30 cellular contexts compared by ENCODE assay signal in the genomic region with DNA sequence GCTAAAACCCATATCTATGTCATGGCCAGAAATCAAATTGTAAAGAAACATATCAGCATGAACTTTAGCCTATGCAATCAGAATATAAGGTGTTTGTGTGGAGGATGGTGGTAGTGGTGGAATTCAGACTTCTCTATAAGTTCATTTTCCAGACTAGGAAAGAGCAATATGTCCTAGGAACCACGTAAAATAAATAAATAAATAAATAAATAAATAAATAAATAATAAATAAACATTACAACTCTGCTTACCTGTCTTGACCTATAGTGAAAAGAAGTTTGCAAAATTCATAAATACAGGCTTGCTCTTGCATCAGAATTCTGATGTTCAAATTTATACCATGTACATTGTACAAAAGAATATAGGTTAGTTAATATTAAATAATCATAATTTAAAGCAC.
"Had no signal": no experiment of that assay in that cellular context is flagged by ENCODE, and none has a peak within 500 bp of the region (broad histone marks: within the 10 kb centered on the region; RNA-seq: fewer than 3 reads in every experiment).

No MANE protein-coding gene starts in this region.

- H3K4me3 ChIP-seq: left lung, lower lobe of right lung, mucosa of descending colon, pancreas, prostate gland, stomach, testis, thyroid gland, transverse colon, upper lobe of left lung, vagina had no signal

- H3K4me1 Mint-ChIP-seq: immature natural killer cell; naive thymus-derived CD8-positive, alpha-beta T cell; nephron; neural crest cell; stimulated activated naive B cell treated with anti-CD40 and anti-IgM and Interleukin-4, amounts not matched to agents 10 μg/mL and 1 μg/mL and 100 μg/mL, for 72 hours had no signal

- H3K27me3 ChIP-seq: left lung, pancreas, stomach, testis, thyroid gland, transverse colon, upper lobe of left lung, vagina had no signal

- H3K4me1 ChIP-seq: left lung, lower lobe of right lung, pancreas, prostate gland, stomach, testis, thyroid gland, transverse colon, upper lobe of left lung, vagina had no signal

- H3K36me3 Mint-ChIP-seq: immature natural killer cell; naive thymus-derived CD8-positive, alpha-beta T cell; stimulated activated naive B cell treated with anti-CD40 and anti-IgM and Interleukin-4, amounts not matched to agents 10 μg/mL and 1 μg/mL and 100 μg/mL, for 72 hours had no signal

- H3K9me3 ChIP-seq: lower lobe of right lung, mucosa of descending colon, pancreas, prostate gland, stomach, testis, thyroid gland, transverse colon, upper lobe of left lung, vagina had no signal

- H3K27ac Mint-ChIP-seq: immature natural killer cell; naive thymus-derived CD8-positive, alpha-beta T cell; nephron; stimulated activated naive B cell treated with anti-CD40 and anti-IgM and Interleukin-4, amounts not matched to agents 10 μg/mL and 1 μg/mL and 100 μg/mL, for 72 hours had no signal

- H3K27ac ChIP-seq: left lung, lower lobe of right lung, pancreas, prostate gland, stomach, testis, thyroid gland, transverse colon, upper lobe of left lung, vagina had no signal

- ATAC-seq: left colon; left lung; lower lobe of right lung; mucosa of descending colon; naive thymus-derived CD8-positive, alpha-beta T cell; pancreas; right cardiac atrium; sciatic nerve; stimulated activated naive B cell treated with anti-CD40 and anti-IgM and Interleukin-4, amounts not matched to agents 10 μg/mL and 1 μg/mL and 100 μg/mL, for 72 hours; stimulated activated naive CD8-positive, alpha-beta T cell treated with anti-CD3 and anti-CD28 coated beads, Interleukin-15, Interleukin-2, amounts not matched to agents 100 U/mL and 50 U/mL, for 24 hours had no signal

- H3K9me3 Mint-ChIP-seq: nephron, neural crest cell had no signal

- H3K36me3 ChIP-seq: left lung, lower lobe of right lung, pancreas, prostate gland, stomach, thyroid gland, transverse colon, upper lobe of left lung, vagina had no signal

- H3K27me3 Mint-ChIP-seq: naive thymus-derived CD8-positive, alpha-beta T cell; stimulated activated naive B cell treated with anti-CD40 and anti-IgM and Interleukin-4, amounts not matched to agents 10 μg/mL and 1 μg/mL and 100 μg/mL, for 72 hours had no signal

- DNase-seq: hypothalamus; immature natural killer cell; kidney; left colon; left lung; lower lobe of right lung; midbrain; mucosa of descending colon; naive thymus-derived CD8-positive, alpha-beta T cell; nucleus accumbens; pancreas; posterior cingulate gyrus; retina; right cardiac atrium; small intestine; stimulated activated CD4-positive, alpha-beta T cell treated with anti-CD3 and anti-CD28 coated beads, Interleukin-1b, Interleukin-23, amount 100 ng/mL, for 48 hours; stimulated activated CD4-positive, alpha-beta T cell treated with anti-CD3 and anti-CD28 coated beads, Interleukin-2, amount 100 ng/mL, for 48 hours; stimulated activated CD4-positive, alpha-beta T cell treated with anti-CD3 and anti-CD28 coated beads, Interleukin-4, amount 100 ng/mL, for 4 hours; stimulated activated naive B cell treated with anti-CD40 and anti-IgM and Interleukin-4, amounts not matched to agents 10 μg/mL and 1 μg/mL and 100 μg/mL, for 72 hours; stimulated activated naive CD8-positive, alpha-beta T cell treated with anti-CD3 and anti-CD28 coated beads, Interleukin-15, Interleukin-2, amounts not matched to agents 100 U/mL and 50 U/mL, for 24 hours; stomach; testis; thyroid gland; transverse colon; upper lobe of left lung had no signal

- FAIRE-seq: kidney, pancreas, small intestine had no signal

- H3K4me3 Mint-ChIP-seq: immature natural killer cell; naive thymus-derived CD8-positive, alpha-beta T cell; nephron; neural crest cell; stimulated activated naive B cell treated with anti-CD40 and anti-IgM and Interleukin-4, amounts not matched to agents 10 μg/mL and 1 μg/mL and 100 μg/mL, for 72 hours had no signal
